20 cellular contexts compared by ENCODE assay signal in the genomic region with DNA sequence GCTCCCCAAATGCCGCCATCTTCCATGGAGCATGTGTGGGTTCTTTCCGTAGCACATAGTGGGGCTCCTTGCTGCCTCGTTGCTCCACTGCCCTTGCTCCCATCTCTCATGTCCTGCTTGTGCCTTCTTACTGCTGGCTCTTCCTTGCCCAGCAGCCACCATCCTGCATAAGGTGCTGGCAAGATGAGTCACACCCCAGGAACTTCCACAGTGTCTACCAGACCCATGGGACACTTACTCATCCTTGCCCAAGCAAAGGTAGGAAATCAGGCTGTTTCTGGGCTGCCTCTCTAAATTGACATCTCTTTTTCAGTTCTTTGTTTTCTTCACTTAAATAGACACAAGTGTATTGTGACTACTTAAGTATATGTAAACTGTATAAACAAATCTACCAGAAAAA. TPM values are rescaled to one million over a fixed set of nuclear protein-coding genes. Genes with fewer than 3 reads are reported as not detected.
DNase-seq lines count a peak whose midpoint lies in the region; FAIRE-seq and TF ChIP-seq lines count a peak whose summit lies in the region.
"Had no signal": no experiment of that assay in that cellular context is flagged by ENCODE, and none has a peak within 500 bp of the region (broad histone marks: within the 10 kb centered on the region; RNA-seq: fewer than 3 reads in every experiment).

No MANE protein-coding gene starts in this region.

- no peaks in the 10 kb centered on the region for H3K27me3 ChIP-seq in astrocyte (ENCODE audit: insufficient read depth, low read length)
- no peaks in the 10 kb centered on the region for H3K27me3 ChIP-seq in osteoblast (ENCODE audit: insufficient read depth, low read length)
- H3K27me3 ChIP-seq: colonic mucosa had no signal

- no peaks in the 10 kb centered on the region for H3K9me3 Mint-ChIP-seq in astrocyte (ENCODE audit: unreplicated experiment)
- H3K9me3 Mint-ChIP-seq in activated naive CD4-positive, alpha-beta T cell treated with anti-CD3 and anti-CD28 coated beads, Interleukin-2, amount 10 ng/mL, durations not matched to agents 7 days and 5 days = no peaks in the 10 kb centered on the region
- H3K9me3 Mint-ChIP-seq: activated B cell treated with CpG ODN at 0.5 μM for 24 hours; activated naive CD8-positive, alpha-beta T cell treated with anti-CD3 and anti-CD28 coated beads, Interleukin-2, amount 10 ng/mL, durations not matched to agents 7 days and 5 days; stimulated activated naive CD8-positive, alpha-beta T cell treated with anti-CD3 and anti-CD28 coated beads, Interleukin-15, Interleukin-2, amounts not matched to agents 100 ng/mL and 50 ng/mL, for 24 hours had no signal

- H3K9me3 ChIP-seq in astrocyte (ENCODE audit: insufficient read depth, low read depth, low read length) (no peaks in the 10 kb centered on the region), osteoblast (ENCODE audit: low read depth, low read length) (no peaks in the 10 kb centered on the region)
- H3K9me3 ChIP-seq: colonic mucosa had no signal

- H3K27ac ChIP-seq in astrocyte (ENCODE audit: low read depth, low read length) (no peak overlapping the region), osteoblast (ENCODE audit: low read depth, low read length) (no peak overlapping the region)
- H3K27ac ChIP-seq: colonic mucosa, KMS-11 had no signal

- no peaks in the 10 kb centered on the region for H3K36me3 Mint-ChIP-seq in astrocyte (ENCODE audit: low read depth, unreplicated experiment)
- H3K36me3 Mint-ChIP-seq in activated naive CD4-positive, alpha-beta T cell treated with anti-CD3 and anti-CD28 coated beads, Interleukin-2, amount 10 ng/mL, durations not matched to agents 7 days and 5 days = no peaks in the 10 kb centered on the region
- H3K36me3 Mint-ChIP-seq: activated naive CD8-positive, alpha-beta T cell treated with anti-CD3 and anti-CD28 coated beads, Interleukin-2, amount 10 ng/mL, durations not matched to agents 7 days and 5 days; naive thymus-derived CD4-positive, alpha-beta T cell had no signal

- CTCF ChIA-PET in activated naive CD4-positive, alpha-beta T cell treated with anti-CD3 and anti-CD28 coated beads, Interleukin-2, amount 10 ng/mL, durations not matched to agents 7 days and 5 days (lab: Charles Lee) = no interaction called here

- H3K27me3 Mint-ChIP-seq in astrocyte (ENCODE audit: low read depth, unreplicated experiment) = no peaks in the 10 kb centered on the region
- no peaks in the 10 kb centered on the region for H3K27me3 Mint-ChIP-seq in activated naive CD4-positive, alpha-beta T cell treated with anti-CD3 and anti-CD28 coated beads, Interleukin-2, amount 10 ng/mL, durations not matched to agents 7 days and 5 days
- H3K27me3 Mint-ChIP-seq: activated B cell treated with CpG ODN at 0.5 μM for 24 hours; activated naive CD8-positive, alpha-beta T cell treated with anti-CD3 and anti-CD28 coated beads, Interleukin-2, amount 10 ng/mL, durations not matched to agents 7 days and 5 days; stimulated activated naive CD8-positive, alpha-beta T cell treated with anti-CD3 and anti-CD28 coated beads, Interleukin-15, Interleukin-2, amounts not matched to agents 100 ng/mL and 50 ng/mL, for 24 hours had no signal

- H3K4me3 Mint-ChIP-seq in astrocyte (ENCODE audit: unreplicated experiment) = no peak overlapping the region
- no peak overlapping the region for H3K4me3 Mint-ChIP-seq in activated naive CD4-positive, alpha-beta T cell treated with anti-CD3 and anti-CD28 coated beads, Interleukin-2, amount 10 ng/mL, durations not matched to agents 7 days and 5 days
- H3K4me3 Mint-ChIP-seq: activated B cell treated with CpG ODN at 0.5 μM for 24 hours; activated naive CD8-positive, alpha-beta T cell treated with anti-CD3 and anti-CD28 coated beads, Interleukin-2, amount 10 ng/mL, durations not matched to agents 7 days and 5 days; naive thymus-derived CD4-positive, alpha-beta T cell; stimulated activated naive CD8-positive, alpha-beta T cell treated with anti-CD3 and anti-CD28 coated beads, Interleukin-15, Interleukin-2, amounts not matched to agents 100 ng/mL and 50 ng/mL, for 24 hours had no signal

- H3K79me2 ChIP-seq in astrocyte (ENCODE audit: insufficient read depth, low read length) = no peaks in the 10 kb centered on the region
- no peaks in the 10 kb centered on the region for H3K79me2 ChIP-seq in osteoblast (ENCODE audit: insufficient read depth, low read length)

- H2AFZ ChIP-seq in astrocyte (ENCODE audit: low read depth, low read length) = no peak overlapping the region
- no peak overlapping the region for H2AFZ ChIP-seq in osteoblast (ENCODE audit: low read length)

- H4K20me1 ChIP-seq in astrocyte (ENCODE audit: insufficient read depth, low read length) = no peaks in the 10 kb centered on the region
- no peaks in the 10 kb centered on the region for H4K20me1 ChIP-seq in osteoblast (ENCODE audit: insufficient read depth, low read length)

- H3K4me1 Mint-ChIP-seq in astrocyte (ENCODE audit: low read depth, unreplicated experiment) = peaks cover 19% of the 10 kb centered on the region
- H3K4me1 Mint-ChIP-seq in activated naive CD4-positive, alpha-beta T cell treated with anti-CD3 and anti-CD28 coated beads, Interleukin-2, amount 10 ng/mL, durations not matched to agents 7 days and 5 days = no peaks in the 10 kb centered on the region
- H3K4me1 Mint-ChIP-seq: activated B cell treated with CpG ODN at 0.5 μM for 24 hours; activated naive CD8-positive, alpha-beta T cell treated with anti-CD3 and anti-CD28 coated beads, Interleukin-2, amount 10 ng/mL, durations not matched to agents 7 days and 5 days had no signal

- TF ChIP-seq CTCF in AG10803 (conservative IDR thresholded peaks at IDR 0.05; ENCODE audit: low read length) (no peak), astrocyte (IDR thresholded peaks at IDR 0.05; ENCODE audit: insufficient read depth, low read depth, low read length) (no peak), osteoblast (IDR thresholded peaks at IDR 0.05; ENCODE audit: extremely low read depth, low read depth, low read length) (no peak)

- no peak overlapping the region for H3K27ac Mint-ChIP-seq in astrocyte (ENCODE audit: unreplicated experiment)
- H3K27ac Mint-ChIP-seq in activated naive CD4-positive, alpha-beta T cell treated with anti-CD3 and anti-CD28 coated beads, Interleukin-2, amount 10 ng/mL, durations not matched to agents 7 days and 5 days = no peak overlapping the region
- H3K27ac Mint-ChIP-seq: activated B cell treated with CpG ODN at 0.5 μM for 24 hours; activated naive CD8-positive, alpha-beta T cell treated with anti-CD3 and anti-CD28 coated beads, Interleukin-2, amount 10 ng/mL, durations not matched to agents 7 days and 5 days; naive thymus-derived CD4-positive, alpha-beta T cell; stimulated activated naive CD8-positive, alpha-beta T cell treated with anti-CD3 and anti-CD28 coated beads, Interleukin-15, Interleukin-2, amounts not matched to agents 100 ng/mL and 50 ng/mL, for 24 hours had no signal

- H3K4me2 ChIP-seq in astrocyte (ENCODE audit: low read length) (no peak overlapping the region), osteoblast (ENCODE audit: insufficient read depth, low read length) (no peak overlapping the region)
- H3K4me2 ChIP-seq: KMS-11 had no signal

- H3K4me3 ChIP-seq in AG10803 (ENCODE audit: low read length) = no peak overlapping the region
- H3K4me3 ChIP-seq in astrocyte (ENCODE audit: insufficient read depth, low read depth, low read length) = no peak overlapping the region
- no peak overlapping the region for H3K4me3 ChIP-seq in osteoblast (ENCODE audit: insufficient read depth, low read length)
- H3K4me3 ChIP-seq: colonic mucosa had no signal

- FAIRE-seq in astrocyte (lab: Jason Lieb, UNC) = no peak
- FAIRE-seq: frontal cortex, GM18507 had no signal

- H3K4me1 ChIP-seq in astrocyte (ENCODE audit: insufficient read depth, low read length) (peaks cover 8% of the 10 kb centered on the region), osteoblast (ENCODE audit: insufficient read depth, low read length) (peaks cover 26% of the 10 kb centered on the region)
- H3K4me1 ChIP-seq: colonic mucosa had no signal

- no peak overlapping the region for H3K9ac ChIP-seq in astrocyte (ENCODE audit: low read length)
- H3K9ac ChIP-seq: KMS-11 had no signal

- H3K36me3 ChIP-seq in astrocyte (ENCODE audit: insufficient read depth, low read length) (no peaks in the 10 kb centered on the region), osteoblast (ENCODE audit: insufficient read depth, low read length) (no peaks in the 10 kb centered on the region)
- H3K36me3 ChIP-seq: colonic mucosa had no signal

- peak; percentile 53 for DNase-seq in AG10803 (ENCODE audit: low read depth)
- DNase-seq in HT1080 (ENCODE audit: low read depth) = peak; percentile 89
- peak; percentile 32 for DNase-seq in astrocyte (ENCODE audit: low read depth)
- DNase-seq in hepatic stellate cell (ENCODE audit: low spot score) = peak; percentile 26
- DNase-seq in activated T-cell treated with anti-CD3 and anti-CD28 coated beads for 4 hours = no peak
- DNase-seq in activated naive CD4-positive, alpha-beta T cell treated with anti-CD3 and anti-CD28 coated beads, Interleukin-2, amount 10 ng/mL, durations not matched to agents 7 days and 5 days = no peak
- no peak for DNase-seq in HUDEP-2 (lab: John Stamatoyannopoulos, UW; ENCODE audit: unreplicated experiment in 76 of 76)
- no peak for DNase-seq in osteoblast (ENCODE audit: insufficient read length, low spot score, missing footprints)
- DNase-seq: activated B cell treated with CpG ODN at 0.5 μM for 24 hours; activated naive CD8-positive, alpha-beta T cell treated with anti-CD3 and anti-CD28 coated beads, Interleukin-2, amount 10 ng/mL, durations not matched to agents 7 days and 5 days; colonic mucosa; left cardiac atrium; naive thymus-derived CD4-positive, alpha-beta T cell; NCI-H1930; NCI-H748 treated with DMSO at 0.1 percent for 48 hours; stimulated activated CD4-positive, alpha-beta T cell treated with anti-CD3 and anti-CD28 coated beads, Interleukin-4, amount 100 ng/mL, for 1 hour had no signal

RNA-seq across cellular contexts. Expression of a gene that starts 39.4 kb away (rescaled TPM):
- total RNA-seq in HT1080 (2014; rRNA removed; shearing (Covaris generic)) = 8.4 and 9.0 TPM in 2 replicates
- 5.3 and 7.4 TPM in 2 replicates for polyA plus RNA-seq in HT1080 (2015; cell fraction: cytosol; rRNA removed)
- 5.0 and 7.2 TPM in 2 replicates for polyA plus RNA-seq in HT1080 (2015; cell fraction: nucleus; rRNA removed)
- total RNA-seq in astrocyte (3.4 and 3.7 TPM in 2 replicates), osteoblast (1.4 and 1.8 TPM in 2 replicates)
- total RNA-seq: activated B cell treated with CpG ODN at 0.5 μM for 24 hours; activated naive CD8-positive, alpha-beta T cell treated with anti-CD3 and anti-CD28 coated beads, Interleukin-2, amount 10 ng/mL, durations not matched to agents 7 days and 5 days had no signal
- polyA plus RNA-seq: naive thymus-derived CD4-positive, alpha-beta T cell had no signal

Comparison
In these comparisons a context has a peak if more than half of its experiments do, and no peak if none do; other contexts are left out.
1. DNase-seq: peak in AG10803 (single experiment), HT1080 (single experiment), astrocyte (single experiment) and hepatic stellate cell (single experiment); none in activated T-cell treated with anti-CD3 and anti-CD28 coated beads for 4 hours (single experiment), activated naive CD4-positive, alpha-beta T cell treated with anti-CD3 and anti-CD28 coated beads, Interleukin-2, amount 10 ng/mL, durations not matched to agents 7 days and 5 days (single experiment), HUDEP-2 (0 of 76) and osteoblast (single experiment).